ENCODE assay signal across 8 cellular contexts in the genomic region with DNA sequence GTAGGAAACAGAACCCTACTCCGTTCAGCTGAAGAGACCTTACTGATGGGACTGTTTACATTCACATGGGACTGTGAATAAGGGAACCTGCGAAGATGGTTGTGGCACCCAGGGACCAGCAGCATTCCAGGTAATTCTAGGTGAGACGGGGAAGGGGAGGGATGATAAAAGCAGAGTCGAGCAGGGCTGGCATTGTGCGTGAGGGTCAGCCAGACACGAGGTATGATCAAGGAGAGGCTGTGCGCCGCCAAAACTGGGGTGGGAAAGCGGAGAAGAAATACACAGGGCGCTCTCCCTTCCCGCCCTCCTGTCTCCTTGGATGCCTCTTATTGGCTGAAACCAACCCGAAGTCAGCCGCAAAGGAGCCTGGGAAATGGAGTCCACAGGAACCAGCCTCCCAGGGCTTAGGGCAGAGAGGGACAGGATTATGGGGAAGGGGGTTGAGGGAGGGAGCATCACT. TPM values are rescaled to one million over a fixed set of nuclear protein-coding genes. Genes with fewer than 3 reads are reported as not detected.
A peak's percentile ranks its signal among the peaks of the same experiment; 100 is the strongest.
DNase-seq lines count a peak whose midpoint lies in the region; ATAC-seq lines count a peak whose summit lies in the region.

No MANE protein-coding gene starts in this region.

- peak overlapping the region; percentile 84 to 93 (median 88) for H3K4me3 Mint-ChIP-seq in CD4-positive, alpha-beta memory T cell

- peak overlapping the region in 2 of 7 donors; percentile 23 to 67 for H3K27ac Mint-ChIP-seq in CD4-positive, alpha-beta memory T cell

- peaks cover 12 to 17% of the 10 kb centered on the region in 2 donors for H3K27me3 Mint-ChIP-seq in CD4-positive, alpha-beta memory T cell

- H3K9me3 ChIP-seq in CD4-positive, alpha-beta memory T cell (ENCODE audit: control insufficient read depth in 1 of 2, low read length in 2 of 2), result no peaks in the 10 kb centered on the region
- H3K9me3 ChIP-seq in esophagus (ENCODE audit: control insufficient read depth in 2 of 2, insufficient read depth in 1 of 2, low read depth in 1 of 2, low read length in 1 of 2) (no peaks in the 10 kb centered on the region), mucosa of stomach (ENCODE audit: control insufficient read depth, low read length) (no peaks in the 10 kb centered on the region)

- CTCF ChIA-PET in CD4-positive, alpha-beta memory T cell (lab: Charles Lee; ENCODE audit: partially characterized antibody), result no interaction called here

- H3K36me3 Mint-ChIP-seq in CD4-positive, alpha-beta memory T cell, result no peaks in the 10 kb centered on the region

- POLR2A ChIA-PET in CD4-positive, alpha-beta memory T cell (lab: Charles Lee; ENCODE audit: partially characterized antibody), result no interaction called here

- H3K36me3 ChIP-seq in CD4-positive, alpha-beta memory T cell (ENCODE audit: insufficient read depth, low read length), result no peaks in the 10 kb centered on the region
- H3K36me3 ChIP-seq in esophagus (ENCODE audit: control insufficient read depth in 2 of 2, insufficient read depth in 2 of 2, low read length in 1 of 2) (no peaks in the 10 kb centered on the region), mucosa of stomach (ENCODE audit: control insufficient read depth, insufficient read depth, low read length) (no peaks in the 10 kb centered on the region)

- H3K9me3 Mint-ChIP-seq in CD4-positive, alpha-beta memory T cell, result peaks cover 0 to under 1% (median 0%) of the 10 kb centered on the region in 8 donors

- H3K4me3 ChIP-seq in CD4-positive, alpha-beta memory T cell (ENCODE audit: low read length in 2 of 2), result peak overlapping the region; percentile 43 to 64
- peak overlapping the region; percentile 49 to 54 for H3K4me3 ChIP-seq in esophagus (ENCODE audit: low read depth in 1 of 2, low read length in 2 of 2)
- H3K4me3 ChIP-seq in mucosa of stomach (ENCODE audit: low read length), result peak overlapping the region; percentile 20

- peaks cover 10% of the 10 kb centered on the region for H3K4me1 ChIP-seq in CD4-positive, alpha-beta memory T cell (ENCODE audit: insufficient read depth, low read length)
- H3K4me1 ChIP-seq in esophagus (ENCODE audit: control insufficient read depth in 2 of 2, insufficient read depth in 2 of 2, low read length in 1 of 2) (no peaks in the 10 kb centered on the region), mucosa of stomach (ENCODE audit: control insufficient read depth, insufficient read depth, low read length) (no peaks in the 10 kb centered on the region)

- peak; percentile 42 to 52 (median 48) for DNase-seq in CD4-positive, alpha-beta memory T cell
- peak; percentile 27 to 38 for DNase-seq in NOMO-1 (lab: John Stamatoyannopoulos, UW; ENCODE audit: unreplicated experiment in 2 of 2)
- DNase-seq in activated CD8-positive, alpha-beta memory T cell treated with anti-CD3 and anti-CD28 coated beads, Interleukin-2, amount 50 U/mL, for 48 hours, result peak; percentile 76
- DNase-seq in stimulated activated CD8-positive, alpha-beta memory T cell treated with anti-CD3 and anti-CD28 coated beads, Interleukin-7, amount 100 ng/mL, for 24 hours (ENCODE audit: low read depth), result peak; percentile 37

- H3K27me3 ChIP-seq in CD4-positive, alpha-beta memory T cell (ENCODE audit: insufficient read depth, low read length), result no peaks in the 10 kb centered on the region
- H3K27me3 ChIP-seq in esophagus (ENCODE audit: control insufficient read depth in 1 of 2, insufficient read depth in 2 of 2, low read length in 2 of 2), result no peaks in the 10 kb centered on the region
- H3K27me3 ChIP-seq in mucosa of stomach (ENCODE audit: control insufficient read depth, insufficient read depth, low read length), result peaks cover 9% of the 10 kb centered on the region

- H3K27ac ChIP-seq in CD4-positive, alpha-beta memory T cell (ENCODE audit: low read depth, low read length), result no peak overlapping the region
- no peak overlapping the region for H3K27ac ChIP-seq in esophagus (ENCODE audit: low read depth in 2 of 2, low read length in 1 of 2)

- no peak overlapping the region for H3K9ac ChIP-seq in mucosa of stomach (ENCODE audit: low read length)

- H3K4me1 Mint-ChIP-seq in CD4-positive, alpha-beta memory T cell, result peaks cover 3 to 13% (median 11%) of the 10 kb centered on the region in 4 donors

- WGBS in esophagus, 2 donors, result 0 to 1% methylated on average over 13 of the region's 13 CpGs

- intact Hi-C loops in CD4-positive, alpha-beta memory T cell (cut with micrococcal nuclease), result loop anchor here (1.0 kb wide), 1 partner anchor 38 kb away; a partner anchor contains a TSS

- ATAC-seq in GM19372 (IDR thresholded peaks at IDR 0.05; ENCODE audit: low read depth, unreplicated experiment) (peak; percentile 91), HG03558 (IDR thresholded peaks at IDR 0.05; ENCODE audit: extremely low read depth, unreplicated experiment) (peak; percentile 64)

RNA-seq across cellular contexts. Expression of a gene that starts 38.4 kb away (rescaled TPM):
- 10 to 100 TPM; 63.5 to 63.6 TPM for total RNA-seq in CD4-positive, alpha-beta memory T cell
- 10 to 100 TPM in 1 of 2 donors, 1 to 10 TPM in 1; 9.7 to 14.8 TPM for polyA plus RNA-seq in CD4-positive, alpha-beta memory T cell
- 10 to 100 TPM; 15.4 to 19.6 TPM for polyA plus RNA-seq in esophagus

RNA-seq across cellular contexts. Expression of a gene that starts 58.6 kb away (rescaled TPM):
- not detected for total RNA-seq in CD4-positive, alpha-beta memory T cell
- not detected for polyA plus RNA-seq in CD4-positive, alpha-beta memory T cell
- polyA plus RNA-seq in esophagus, result not detected
